32 cellular contexts compared by ENCODE assay signal in the genomic region with DNA sequence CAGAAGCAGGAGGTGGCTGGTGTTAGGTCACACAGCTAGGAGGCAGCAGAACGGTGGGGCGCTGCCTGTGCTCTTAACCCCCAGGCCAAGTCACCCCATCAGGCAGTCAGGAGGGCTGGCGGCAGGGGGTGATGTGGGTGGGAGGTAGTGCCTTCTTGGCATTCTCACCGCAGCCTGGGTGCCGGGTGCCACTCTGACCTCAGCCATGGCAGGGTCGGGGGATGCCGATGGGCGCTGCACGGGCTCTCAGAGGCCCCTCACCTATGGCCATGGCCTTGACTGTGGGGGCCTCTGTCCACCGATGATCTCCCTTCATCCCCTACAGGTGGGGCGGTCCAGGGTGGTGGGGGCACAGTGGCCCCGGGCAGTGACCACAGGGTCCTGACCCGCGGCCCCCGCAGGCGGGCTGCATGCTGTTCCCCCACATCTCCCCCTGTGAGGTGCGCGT. TPM values are rescaled to one million over a fixed set of nuclear protein-coding genes. Genes with fewer than 3 reads are reported as not detected.
DNase-seq lines count a peak whose midpoint lies in the region; ATAC-seq and TF ChIP-seq lines count a peak whose summit lies in the region.
"Had no signal": no experiment of that assay in that cellular context is flagged by ENCODE, and none has a peak within 500 bp of the region (broad histone marks: within the 10 kb centered on the region; RNA-seq: fewer than 3 reads in every experiment).

No MANE protein-coding gene starts in this region.

- H3K27me3 ChIP-seq in HCT116 (ENCODE audit: insufficient read depth, low read length): no peaks in the 10 kb centered on the region
- no peaks in the 10 kb centered on the region for H3K27me3 ChIP-seq in adrenal gland
- H3K27me3 ChIP-seq: SJCRH30 had no signal

- no TSS peak for BruUV-seq in HCT116 (replicated peaks; lab: Mats Ljungman, UMichigan)

- H3K4me2 ChIP-seq in HCT116 (ENCODE audit: low read length): no peak overlapping the region
- H3K4me2 ChIP-seq: smooth muscle cell had no signal

- 78 to 100% (median 83%) methylated on average over 2 to 18 of the region's 18 CpGs for WGBS in adrenal gland, 4 donors

- H3K9me3 ChIP-seq in HCT116 (ENCODE audit: control insufficient read depth in 1 of 2, insufficient read depth in 1 of 2, low read depth in 1 of 2, low read length in 2 of 2) (no peaks in the 10 kb centered on the region), adrenal gland (replicated peaks in 1 of 3) (no peaks in the 10 kb centered on the region)
- H3K9me3 ChIP-seq: left ventricle myocardium inferior, SJCRH30 had no signal

- no peak overlapping the region for H3K27ac Mint-ChIP-seq in activated CD4-positive, alpha-beta T cell treated with anti-CD3 and anti-CD28 coated beads for 36 hours
- no peak overlapping the region for H3K27ac Mint-ChIP-seq in activated CD4-positive, alpha-beta T cell treated with anti-CD3 and anti-CD28 coated beads, Interleukin-2, amount 10 ng/mL, durations not matched to agents 7 days and 5 days
- no peak overlapping the region for H3K27ac Mint-ChIP-seq in neural crest cell (ENCODE audit: unreplicated experiment)
- H3K27ac Mint-ChIP-seq: activated CD8-positive, alpha-beta T cell treated with anti-CD3 and anti-CD28 coated beads for 36 hours; B cell; CD8-positive, alpha-beta T cell had no signal

- no peak for TF ChIP-seq RAD21 in HCT116 (IDR thresholded peaks at IDR 0.05; ENCODE audit: low read depth)

- H3K4me1 Mint-ChIP-seq in activated CD4-positive, alpha-beta T cell treated with anti-CD3 and anti-CD28 coated beads for 36 hours: peaks cover 14% of the 10 kb centered on the region
- peaks cover 17% of the 10 kb centered on the region for H3K4me1 Mint-ChIP-seq in activated CD4-positive, alpha-beta T cell treated with anti-CD3 and anti-CD28 coated beads, Interleukin-2, amount 10 ng/mL, durations not matched to agents 7 days and 5 days
- peaks cover 23% of the 10 kb centered on the region for H3K4me1 Mint-ChIP-seq in neural crest cell

- H3K79me2 ChIP-seq in HCT116 (ENCODE audit: insufficient read depth, low read length): peaks cover 44% of the 10 kb centered on the region

- no peaks in the 10 kb centered on the region for H3K27me3 Mint-ChIP-seq in activated CD4-positive, alpha-beta T cell treated with anti-CD3 and anti-CD28 coated beads for 36 hours
- H3K27me3 Mint-ChIP-seq in activated CD4-positive, alpha-beta T cell treated with anti-CD3 and anti-CD28 coated beads, Interleukin-2, amount 10 ng/mL, durations not matched to agents 7 days and 5 days: peaks cover 7% of the 10 kb centered on the region
- peaks cover 33% of the 10 kb centered on the region for H3K27me3 Mint-ChIP-seq in neural crest cell (ENCODE audit: low read depth)
- H3K27me3 Mint-ChIP-seq: activated CD8-positive, alpha-beta T cell treated with anti-CD3 and anti-CD28 coated beads for 36 hours; activated naive CD8-positive, alpha-beta T cell treated with anti-CD3 and anti-CD28 coated beads for 36 hours; B cell; naive thymus-derived CD8-positive, alpha-beta T cell; T-cell had no signal

- no peak overlapping the region for H2AFZ ChIP-seq in HCT116 (ENCODE audit: low read depth, low read length, poor library complexity, severe bottlenecking)

- H3K36me3 ChIP-seq in HCT116 (ENCODE audit: control insufficient read depth in 1 of 2, insufficient read depth in 2 of 2, low read length in 2 of 2) (peaks cover 11 to 25% of the 10 kb centered on the region in 2 experiments; a peak in 3 of 4 replicates), adrenal gland (replicated peaks in 1 of 2) (peaks cover 0 to 63% of the 10 kb centered on the region in 2 donors)

- intact Hi-C loops in activated CD4-positive, alpha-beta T cell treated with anti-CD3 and anti-CD28 coated beads for 36 hours (cut with DNase I, micrococcal nuclease): no loop called here
- intact Hi-C loops in HCT116 (cut with micrococcal nuclease) (no loop called here), adrenal gland (cut with DNase I) (no loop called here)

- POLR2A ChIA-PET in activated CD4-positive, alpha-beta T cell treated with anti-CD3 and anti-CD28 coated beads for 36 hours (lab: Charles Lee): no interaction called here
- POLR2A ChIA-PET in activated CD4-positive, alpha-beta T cell treated with anti-CD3 and anti-CD28 coated beads, Interleukin-2, amount 10 ng/mL, durations not matched to agents 7 days and 5 days (lab: Charles Lee): no interaction called here
- POLR2A ChIA-PET in HCT116 (lab: Charles Lee): no interaction called here

- RAD21 ChIA-PET in HCT116 (lab: Charles Lee; ENCODE audit: low non-redundant PET in 1 of 2, low total read pairs in 2 of 2, uncharacterized antibody in 2 of 2, unreplicated experiment in 2 of 2): no interaction called here

- DNase-seq in activated CD4-positive, alpha-beta T cell treated with anti-CD3 and anti-CD28 coated beads for 36 hours: peak; percentile 11
- no peak for DNase-seq in activated CD4-positive, alpha-beta T cell treated with anti-CD3 and anti-CD28 coated beads, Interleukin-2, amount 10 ng/mL, durations not matched to agents 7 days and 5 days
- no peak for DNase-seq in HCT116 (ENCODE audit: low read depth, low spot score)
- peak in 4 of 7 donors; percentile 23 to 44 (median 40) for DNase-seq in adrenal gland
- DNase-seq in neural crest cell (ENCODE audit: low read depth, low spot score): no peak
- DNase-seq in GM19240 (ENCODE audit: insufficient read length, low spot score): no peak
- DNase-seq in NCI-H2196 treated with DMSO at 0.1 percent for 48 hours (lab: John Stamatoyannopoulos, UW; ENCODE audit: unreplicated experiment): no peak
- DNase-seq: activated CD4-positive, CD25-positive, alpha-beta regulatory T cell treated with anti-CD3 and anti-CD28 coated beads, Interleukin-2, amount 50 U/mL, for 72 hours; activated CD8-positive, alpha-beta T cell treated with anti-CD3 and anti-CD28 coated beads for 36 hours; activated effector memory CD4-positive, alpha-beta T cell treated with anti-CD3 and anti-CD28 coated beads, Interleukin-2, amount 50 U/mL, for 16 hours; activated naive CD8-positive, alpha-beta T cell treated with anti-CD3 and anti-CD28 coated beads for 36 hours; activated T-cell treated with anti-CD3 and anti-CD28 coated beads for 4 hours; CD8-positive, alpha-beta T cell; cerebellar nuclear complex; DMS79; GDM1; glutamatergic neuron; left ventricle myocardium inferior; naive thymus-derived CD8-positive, alpha-beta T cell; NCI-H1048; NCI-H1694 treated with DMSO at 0.1 percent for 48 hours; NCI-H2171; NCI-H524 treated with DMSO at 0.1 percent for 48 hours; NK-92 treated with Interleukin-12 subunit alpha and Interleukin-12 subunit beta, amount 100 ng/mL, for 24 hours; SJCRH30; stimulated activated CD4-positive, alpha-beta T cell treated with anti-CD3 and anti-CD28 coated beads, Interleukin-1b, Interleukin-23, amount 100 ng/mL, for 48 hours; T-cell; trophoblast cell had no signal

- TF ChIP-seq POLR2A in HCT116 (IDR thresholded peaks at IDR 0.05; ENCODE audit: borderline replicate concordance, extremely low read depth, insufficient read depth, insufficient read length) (no peak), adrenal gland (IDR thresholded peaks at IDR 0.05) (no peak)

- TF ChIP-seq CTCF in HCT116 (IDR thresholded peaks at IDR 0.05 in 2 of 3, conservative IDR thresholded peaks at IDR 0.05 in 1 of 3; ENCODE audit: borderline replicate concordance in 1 of 3, insufficient read depth in 1 of 3, low read depth in 2 of 3, low read length in 2 of 3) (no peak), adrenal gland (IDR thresholded peaks at IDR 0.05) (no peak), neural crest cell (conservative IDR thresholded peaks at IDR 0.05) (no peak)

- no peak for ATAC-seq in activated CD4-positive, alpha-beta T cell treated with anti-CD3 and anti-CD28 coated beads for 36 hours
- ATAC-seq in HCT116: peak; percentile 9
- no peak for ATAC-seq in GM18502 (IDR thresholded peaks at IDR 0.05; ENCODE audit: poor library complexity, unreplicated experiment)
- ATAC-seq: activated CD8-positive, alpha-beta T cell treated with anti-CD3 and anti-CD28 coated beads for 36 hours; CD8-positive, alpha-beta T cell; naive thymus-derived CD8-positive, alpha-beta T cell; T-cell had no signal

- no peak overlapping the region for H3K9ac ChIP-seq in HCT116 (ENCODE audit: low read length)

- H3K27ac ChIP-seq in HCT116 (ENCODE audit: low read depth, low read length) (no peak overlapping the region), adrenal gland (peak overlapping the region in 3 of 5 donors; percentile 81 to 94 (median 82))
- H3K27ac ChIP-seq: left ventricle myocardium inferior, SJCRH30 had no signal

- H4K20me1 ChIP-seq in HCT116 (ENCODE audit: insufficient read depth): no peaks in the 10 kb centered on the region

- peaks cover 9 to 39% of the 10 kb centered on the region in 2 experiments for H3K4me1 ChIP-seq in HCT116 (ENCODE audit: control insufficient read depth in 1 of 2, insufficient read depth in 2 of 2, low read length in 2 of 2)
- H3K4me1 ChIP-seq in adrenal gland (replicated peaks in 1 of 2): peaks cover 41 to 78% of the 10 kb centered on the region in 2 donors
- H3K4me1 ChIP-seq: SJCRH30 had no signal

- no peaks in the 10 kb centered on the region for H3K9me3 Mint-ChIP-seq in activated CD4-positive, alpha-beta T cell treated with anti-CD3 and anti-CD28 coated beads for 36 hours (ENCODE audit: low read depth)
- no peaks in the 10 kb centered on the region for H3K9me3 Mint-ChIP-seq in activated CD4-positive, alpha-beta T cell treated with anti-CD3 and anti-CD28 coated beads, Interleukin-2, amount 10 ng/mL, durations not matched to agents 7 days and 5 days
- H3K9me3 Mint-ChIP-seq in neural crest cell: no peaks in the 10 kb centered on the region
- H3K9me3 Mint-ChIP-seq: activated CD8-positive, alpha-beta T cell treated with anti-CD3 and anti-CD28 coated beads for 36 hours; activated naive CD8-positive, alpha-beta T cell treated with anti-CD3 and anti-CD28 coated beads for 36 hours; CD8-positive, alpha-beta T cell; mesothelial cell of epicardium; naive thymus-derived CD8-positive, alpha-beta T cell; T-cell had no signal

- no peak overlapping the region for H3K4me3 Mint-ChIP-seq in activated CD4-positive, alpha-beta T cell treated with anti-CD3 and anti-CD28 coated beads for 36 hours
- H3K4me3 Mint-ChIP-seq in activated CD4-positive, alpha-beta T cell treated with anti-CD3 and anti-CD28 coated beads, Interleukin-2, amount 10 ng/mL, durations not matched to agents 7 days and 5 days: no peak overlapping the region
- peak overlapping the region; percentile 83 for H3K4me3 Mint-ChIP-seq in neural crest cell
- H3K4me3 Mint-ChIP-seq: activated CD8-positive, alpha-beta T cell treated with anti-CD3 and anti-CD28 coated beads for 36 hours; B cell; CD8-positive, alpha-beta T cell; mesothelial cell of epicardium; T-cell had no signal

- CTCF ChIA-PET in activated CD4-positive, alpha-beta T cell treated with anti-CD3 and anti-CD28 coated beads for 36 hours (lab: Charles Lee): no interaction called here
- CTCF ChIA-PET in activated CD4-positive, alpha-beta T cell treated with anti-CD3 and anti-CD28 coated beads, Interleukin-2, amount 10 ng/mL, durations not matched to agents 7 days and 5 days (lab: Charles Lee): no interaction called here
- CTCF ChIA-PET in HCT116 (lab: Charles Lee): no interaction called here

- H3K36me3 Mint-ChIP-seq in activated CD4-positive, alpha-beta T cell treated with anti-CD3 and anti-CD28 coated beads for 36 hours (ENCODE audit: low read depth): peaks cover 32% of the 10 kb centered on the region
- H3K36me3 Mint-ChIP-seq in activated CD4-positive, alpha-beta T cell treated with anti-CD3 and anti-CD28 coated beads, Interleukin-2, amount 10 ng/mL, durations not matched to agents 7 days and 5 days (ENCODE audit: low read depth): peaks cover 11% of the 10 kb centered on the region
- peaks cover 11% of the 10 kb centered on the region for H3K36me3 Mint-ChIP-seq in neural crest cell (ENCODE audit: low read depth)

- H3K9me2 ChIP-seq in HCT116 (ENCODE audit: insufficient read depth): no peaks in the 10 kb centered on the region

- H3K4me3 ChIP-seq in HCT116 (replicated peaks in 1 of 2; ENCODE audit: low read depth in 1 of 2, low read length in 2 of 2) (no peak overlapping the region), adrenal gland (no peak overlapping the region)
- H3K4me3 ChIP-seq: left ventricle myocardium inferior, SJCRH30, smooth muscle cell had no signal

RNA-seq across cellular contexts. Expression of gene PTOV1, which starts 5.6 kb away (rescaled TPM):
- total RNA-seq in activated CD4-positive, alpha-beta T cell treated with anti-CD3 and anti-CD28 coated beads for 36 hours: 100 to 1,000 TPM in 1 of 2 experiments, 10 to 100 TPM in 1; 76.9 to 104 TPM
- total RNA-seq in activated CD4-positive, alpha-beta T cell treated with anti-CD3 and anti-CD28 coated beads, Interleukin-2, amount 10 ng/mL, durations not matched to agents 7 days and 5 days: 10 to 100 TPM; 60.7 to 76.8 TPM
- total RNA-seq in HCT116 (2021; ENCODE audit: unreplicated experiment): 236 TPM
- 179 and 183 TPM in 2 replicates for polyA plus RNA-seq in HCT116 (2012)
- 100 to 1,000 TPM; 163 to 568 (median 275) TPM for total RNA-seq in adrenal gland
- polyA plus RNA-seq in adrenal gland: 100 to 1,000 TPM in 2 of 3 donors, 10 to 100 TPM in 1; 78.7 to 620 (median 409) TPM
- total RNA-seq in neural crest cell: 453 and 466 TPM in 2 replicates

RNA-seq across cellular contexts. Expression of gene PNKP, which starts 10.8 kb away (rescaled TPM):
- total RNA-seq in activated CD4-positive, alpha-beta T cell treated with anti-CD3 and anti-CD28 coated beads for 36 hours: 10 to 100 TPM; 59.5 to 65.7 TPM
- 100 to 1,000 TPM; 105 to 131 TPM for total RNA-seq in activated CD4-positive, alpha-beta T cell treated with anti-CD3 and anti-CD28 coated beads, Interleukin-2, amount 10 ng/mL, durations not matched to agents 7 days and 5 days
- total RNA-seq in HCT116 (2021; ENCODE audit: unreplicated experiment) (129 TPM), adrenal gland (100 to 1,000 TPM in 4 of 8 donors, 10 to 100 TPM in 4; 49.3 to 199 (median 100) TPM), neural crest cell (131 and 135 TPM in 2 replicates)
- polyA plus RNA-seq in HCT116 (2012): 53.4 and 61.0 TPM in 2 replicates
- polyA plus RNA-seq in adrenal gland: 100 to 1,000 TPM in 2 of 3 donors, 10 to 100 TPM in 1; 40.7 to 344 (median 202) TPM

RNA-seq across cellular contexts. Expression of gene AKT1S1, which starts 20.6 kb away (rescaled TPM):
- 10 to 100 TPM; 16.1 to 20.3 TPM for total RNA-seq in activated CD4-positive, alpha-beta T cell treated with anti-CD3 and anti-CD28 coated beads for 36 hours
- total RNA-seq in activated CD4-positive, alpha-beta T cell treated with anti-CD3 and anti-CD28 coated beads, Interleukin-2, amount 10 ng/mL, durations not matched to agents 7 days and 5 days: 10 to 100 TPM; 17.5 to 18.9 TPM
- total RNA-seq in HCT116 (2021; ENCODE audit: unreplicated experiment) (70.6 TPM), adrenal gland (10 to 100 TPM; 25.7 to 70.3 (median 45.7) TPM), neural crest cell (38.6 and 39.6 TPM in 2 replicates)
- polyA plus RNA-seq in HCT116 (2012): 49.3 and 54.5 TPM in 2 replicates
- polyA plus RNA-seq in adrenal gland: 10 to 100 TPM; 66.0 to 89.6 (median 75.8) TPM

RNA-seq across cellular contexts. Expression of gene TBC1D17, which starts 20.9 kb away (rescaled TPM):
- total RNA-seq in activated CD4-positive, alpha-beta T cell treated with anti-CD3 and anti-CD28 coated beads for 36 hours: 10 to 100 TPM; 29.1 to 29.6 TPM
- total RNA-seq in activated CD4-positive, alpha-beta T cell treated with anti-CD3 and anti-CD28 coated beads, Interleukin-2, amount 10 ng/mL, durations not matched to agents 7 days and 5 days: 10 to 100 TPM; 33.2 to 33.8 TPM
- 32.9 TPM for total RNA-seq in HCT116 (2021; ENCODE audit: unreplicated experiment)
- polyA plus RNA-seq in HCT116 (2012): 25.9 and 27.8 TPM in 2 replicates
- total RNA-seq in adrenal gland: 100 to 1,000 TPM in 1 of 8 donors, 10 to 100 TPM in 7; 33.5 to 103 (median 51.4) TPM
- 100 to 1,000 TPM in 2 of 3 donors, 10 to 100 TPM in 1; 22.4 to 198 (median 113) TPM for polyA plus RNA-seq in adrenal gland
- 30.5 and 34.5 TPM in 2 replicates for total RNA-seq in neural crest cell

RNA-seq across cellular contexts. Expression of gene MED25, which starts 38.5 kb away (rescaled TPM):
- total RNA-seq in activated CD4-positive, alpha-beta T cell treated with anti-CD3 and anti-CD28 coated beads for 36 hours: 10 to 100 TPM; 39.6 to 49.9 TPM
- 10 to 100 TPM; 57.9 to 62.7 TPM for total RNA-seq in activated CD4-positive, alpha-beta T cell treated with anti-CD3 and anti-CD28 coated beads, Interleukin-2, amount 10 ng/mL, durations not matched to agents 7 days and 5 days
- total RNA-seq in HCT116 (2021; ENCODE audit: unreplicated experiment) (77.7 TPM), adrenal gland (100 to 1,000 TPM in 5 of 8 donors, 10 to 100 TPM in 3; 78.3 to 211 (median 107) TPM), neural crest cell (80.8 and 85.4 TPM in 2 replicates)
- 56.6 and 62.7 TPM in 2 replicates for polyA plus RNA-seq in HCT116 (2012)
- 100 to 1,000 TPM in 2 of 3 donors, 10 to 100 TPM in 1; 71.2 to 457 (median 299) TPM for polyA plus RNA-seq in adrenal gland

Comparison
In these comparisons a context has a peak if more than half of its experiments do, and no peak if none do; other contexts are left out.
1. DNase-seq: peak in activated CD4-positive, alpha-beta T cell treated with anti-CD3 and anti-CD28 coated beads for 36 hours (single experiment) and adrenal gland (4 of 7); none in activated CD4-positive, alpha-beta T cell treated with anti-CD3 and anti-CD28 coated beads, Interleukin-2, amount 10 ng/mL, durations not matched to agents 7 days and 5 days (single experiment), HCT116 (single experiment), neural crest cell (single experiment), GM19240 (single experiment) and NCI-H2196 treated with DMSO at 0.1 percent for 48 hours (single experiment).